16 cellular contexts compared by ENCODE assay signal in the genomic region with DNA sequence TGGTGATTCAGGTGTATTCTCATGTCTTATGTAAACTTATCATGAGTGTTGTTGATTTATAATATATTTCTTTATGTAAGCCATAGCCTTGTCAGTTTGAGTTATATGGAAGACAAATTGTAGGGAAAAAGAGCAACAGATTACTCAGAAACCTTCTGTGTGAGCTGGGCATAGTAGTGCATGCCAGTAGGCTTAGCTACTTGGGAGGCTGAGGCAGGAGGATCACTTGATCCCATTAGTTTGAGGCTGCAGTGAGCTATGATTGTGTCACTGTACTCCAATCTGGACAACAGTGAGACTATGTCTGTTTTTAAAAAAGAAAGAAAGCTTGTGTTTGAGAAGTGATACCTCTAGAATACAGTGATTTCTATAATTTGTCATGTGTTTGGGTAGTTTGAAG. TPM values are rescaled to one million over a fixed set of nuclear protein-coding genes. Genes with fewer than 3 reads are reported as not detected.
DNase-seq lines count a peak whose midpoint lies in the region; ATAC-seq and TF ChIP-seq lines count a peak whose summit lies in the region.
"Had no signal": no experiment of that assay in that cellular context is flagged by ENCODE, and none has a peak within 500 bp of the region (broad histone marks: within the 10 kb centered on the region; RNA-seq: fewer than 3 reads in every experiment).

No MANE protein-coding gene starts in this region.

- TF ChIP-seq CTCF in HCT116 (IDR thresholded peaks at IDR 0.05 in 2 of 3, conservative IDR thresholded peaks at IDR 0.05 in 1 of 3; ENCODE audit: borderline replicate concordance in 1 of 3, insufficient read depth in 1 of 3, low read depth in 2 of 3, low read length in 2 of 3) (no peak), neural progenitor cell (IDR thresholded peaks at IDR 0.05) (no peak)

- ATAC-seq in CD4-positive, CD25-positive, alpha-beta regulatory T cell (ENCODE audit: low read depth in 2 of 2): no peak
- ATAC-seq in HCT116: no peak
- ATAC-seq in HG02884 (IDR thresholded peaks at IDR 0.05; ENCODE audit: unreplicated experiment): no peak
- no peak for ATAC-seq in GM19023 (IDR thresholded peaks at IDR 0.05; ENCODE audit: unreplicated experiment)

- no peaks in the 10 kb centered on the region for H3K27me3 Mint-ChIP-seq in CD4-positive, CD25-positive, alpha-beta regulatory T cell
- no peaks in the 10 kb centered on the region for H3K27me3 Mint-ChIP-seq in neural progenitor cell (ENCODE audit: insufficient read depth, low read depth)

- peaks cover 3% of the 10 kb centered on the region for H3K36me3 ChIP-seq in CD4-positive, CD25-positive, alpha-beta regulatory T cell (ENCODE audit: control insufficient read depth, insufficient read depth, low read length)
- H3K36me3 ChIP-seq in HCT116 (ENCODE audit: control insufficient read depth in 1 of 2, insufficient read depth in 2 of 2, low read length in 2 of 2): peaks cover 3 to 16% of the 10 kb centered on the region in 2 experiments; a peak in 3 of 4 replicates
- H3K36me3 ChIP-seq in SK-N-MC (ENCODE audit: insufficient read depth, low read length): peaks cover 46% of the 10 kb centered on the region
- H3K36me3 ChIP-seq in neural progenitor cell: peaks cover 7% of the 10 kb centered on the region

- H3K27ac ChIP-seq in CD4-positive, CD25-positive, alpha-beta regulatory T cell (ENCODE audit: insufficient read depth, low read length, poor library complexity, severe bottlenecking): peak overlapping the region; percentile 93
- H3K27ac ChIP-seq in HCT116 (ENCODE audit: low read depth, low read length): no peak overlapping the region
- no peak overlapping the region for H3K27ac ChIP-seq in SK-N-MC
- no peak overlapping the region for H3K27ac ChIP-seq in neural progenitor cell
- H3K27ac ChIP-seq: HL-60 had no signal

- H3K9me2 ChIP-seq in HCT116 (ENCODE audit: insufficient read depth): no peaks in the 10 kb centered on the region

- POLR2A ChIA-PET in HCT116 (lab: Charles Lee): no interaction called here

- CTCF ChIA-PET in HCT116 (lab: Charles Lee): no interaction called here

- H3K27me3 ChIP-seq in CD4-positive, CD25-positive, alpha-beta regulatory T cell (ENCODE audit: control insufficient read depth, insufficient read depth, low read length): no peaks in the 10 kb centered on the region
- H3K27me3 ChIP-seq in HCT116 (ENCODE audit: insufficient read depth, low read length): no peaks in the 10 kb centered on the region
- H3K27me3 ChIP-seq in neural progenitor cell: peaks cover 17% of the 10 kb centered on the region
- H3K27me3 ChIP-seq: BE2C had no signal

- peak overlapping the region; percentile 95; the same call in 1 of the 2 replicates for H3K9ac ChIP-seq in HCT116 (ENCODE audit: low read length)
- no peak overlapping the region for H3K9ac ChIP-seq in SK-N-MC (ENCODE audit: insufficient read length)
- H3K9ac ChIP-seq in neural progenitor cell: no peak overlapping the region

- peaks cover 11% of the 10 kb centered on the region for H3F3A ChIP-seq in neural progenitor cell (ENCODE audit: low read depth)

- peak overlapping the region; percentile 87 for H3K4me2 ChIP-seq in HCT116 (ENCODE audit: low read length)
- H3K4me2 ChIP-seq in neural progenitor cell: peak overlapping the region; percentile 93

- TF ChIP-seq POLR2A in HCT116 (IDR thresholded peaks at IDR 0.05; ENCODE audit: borderline replicate concordance, extremely low read depth, insufficient read depth, insufficient read length): no peak

- H2AFZ ChIP-seq in HCT116 (ENCODE audit: low read depth, low read length, poor library complexity, severe bottlenecking) (no peak overlapping the region), neural progenitor cell (replicated peaks) (no peak overlapping the region)

- no peaks in the 10 kb centered on the region for H3K9me3 ChIP-seq in CD4-positive, CD25-positive, alpha-beta regulatory T cell (ENCODE audit: control insufficient read depth in 2 of 2, low read length in 2 of 2)
- no peaks in the 10 kb centered on the region for H3K9me3 ChIP-seq in HCT116 (ENCODE audit: control insufficient read depth in 1 of 2, insufficient read depth in 1 of 2, low read depth in 1 of 2, low read length in 2 of 2)
- H3K9me3 ChIP-seq in SK-N-MC (ENCODE audit: low read depth, low read length): no peaks in the 10 kb centered on the region
- H3K9me3 ChIP-seq in neural progenitor cell (ENCODE audit: low read depth): no peaks in the 10 kb centered on the region
- H3K9me3 ChIP-seq: BE2C had no signal

- peaks cover 13% of the 10 kb centered on the region for H3K36me3 Mint-ChIP-seq in CD4-positive, CD25-positive, alpha-beta regulatory T cell
- H3K36me3 Mint-ChIP-seq in neural progenitor cell: peaks cover 14% of the 10 kb centered on the region

- RAD21 ChIA-PET in HCT116 (lab: Charles Lee; ENCODE audit: low non-redundant PET in 1 of 2, low total read pairs in 2 of 2, uncharacterized antibody in 2 of 2, unreplicated experiment in 2 of 2): no interaction called here

- H3K4me3 Mint-ChIP-seq in CD4-positive, CD25-positive, alpha-beta regulatory T cell: no peak overlapping the region
- H3K4me3 Mint-ChIP-seq in neural progenitor cell: no peak overlapping the region
- H3K4me3 Mint-ChIP-seq: HFFc6 had no signal

- no TSS peak for BruUV-seq in HCT116 (replicated peaks; lab: Mats Ljungman, UMichigan)

- H3K4me1 Mint-ChIP-seq in CD4-positive, CD25-positive, alpha-beta regulatory T cell: peaks cover 22 to 48% (median 45%) of the 10 kb centered on the region in 4 donors
- H3K4me1 Mint-ChIP-seq in neural progenitor cell: peaks cover 28% of the 10 kb centered on the region

- intact Hi-C loops in HCT116 (cut with micrococcal nuclease): no loop called here

- DNase-seq in CD4-positive, CD25-positive, alpha-beta regulatory T cell: no peak
- DNase-seq in HCT116 (ENCODE audit: low read depth, low spot score) (no peak), SK-N-MC (ENCODE audit: low read depth, low spot score) (no peak), neural progenitor cell (ENCODE audit: low spot score) (no peak), DMS79 treated with DMSO at 0.1 percent for 48 hours (lab: John Stamatoyannopoulos, UW) (no peak)
- DNase-seq: activated naive CD4-positive, alpha-beta T cell treated with Interleukin-2 at 50 U/mL for 16 hours; activated T-cell treated with anti-CD3 and anti-CD28 coated beads for 4 hours; BE2C; Calu3; effector memory CD4-positive, alpha-beta T cell; HFFc6; MV-4-11; NCI-H2029 had no signal

- no peak overlapping the region for H3K27ac Mint-ChIP-seq in CD4-positive, CD25-positive, alpha-beta regulatory T cell
- no peak overlapping the region for H3K27ac Mint-ChIP-seq in neural progenitor cell
- H3K27ac Mint-ChIP-seq: HFFc6 had no signal

- no peak for TF ChIP-seq RAD21 in HCT116 (IDR thresholded peaks at IDR 0.05; ENCODE audit: low read depth)

- H3K4me1 ChIP-seq in CD4-positive, CD25-positive, alpha-beta regulatory T cell (ENCODE audit: control insufficient read depth, insufficient read depth, low read length, poor library complexity, severe bottlenecking): peaks cover 62% of the 10 kb centered on the region
- H3K4me1 ChIP-seq in HCT116 (ENCODE audit: control insufficient read depth in 1 of 2, insufficient read depth in 2 of 2, low read length in 2 of 2): peaks cover 11 to 27% of the 10 kb centered on the region in 2 experiments
- H3K4me1 ChIP-seq in neural progenitor cell: peaks cover 18% of the 10 kb centered on the region

- H3K4me3 ChIP-seq in CD4-positive, CD25-positive, alpha-beta regulatory T cell (ENCODE audit: low read depth, low read length): peak overlapping the region; percentile 87
- no peak overlapping the region for H3K4me3 ChIP-seq in HCT116 (replicated peaks in 1 of 2; ENCODE audit: low read depth in 1 of 2, low read length in 2 of 2)
- peak overlapping the region; percentile 93 for H3K4me3 ChIP-seq in SK-N-MC
- H3K4me3 ChIP-seq in neural progenitor cell: peak overlapping the region; percentile 93

- peaks cover 38% of the 10 kb centered on the region for H3K79me2 ChIP-seq in HCT116 (ENCODE audit: insufficient read depth, low read length)
- H3K79me2 ChIP-seq in neural progenitor cell (ENCODE audit: low read depth): peaks cover 42% of the 10 kb centered on the region

- H4K20me1 ChIP-seq in HCT116 (ENCODE audit: insufficient read depth) (no peaks in the 10 kb centered on the region), neural progenitor cell (ENCODE audit: low read depth) (peaks cover 4% of the 10 kb centered on the region)

- peaks cover 0 to 2% (median 0%) of the 10 kb centered on the region in 7 donors for H3K9me3 Mint-ChIP-seq in CD4-positive, CD25-positive, alpha-beta regulatory T cell
- H3K9me3 Mint-ChIP-seq in neural progenitor cell: no peaks in the 10 kb centered on the region
- H3K9me3 Mint-ChIP-seq: HFFc6 had no signal

TF ChIP-seq in HCT116, 20 proteins besides CTCF, POLR2A, EP300 and RAD21 (continues in another document):
- TF ChIP-seq, protein P1, sequence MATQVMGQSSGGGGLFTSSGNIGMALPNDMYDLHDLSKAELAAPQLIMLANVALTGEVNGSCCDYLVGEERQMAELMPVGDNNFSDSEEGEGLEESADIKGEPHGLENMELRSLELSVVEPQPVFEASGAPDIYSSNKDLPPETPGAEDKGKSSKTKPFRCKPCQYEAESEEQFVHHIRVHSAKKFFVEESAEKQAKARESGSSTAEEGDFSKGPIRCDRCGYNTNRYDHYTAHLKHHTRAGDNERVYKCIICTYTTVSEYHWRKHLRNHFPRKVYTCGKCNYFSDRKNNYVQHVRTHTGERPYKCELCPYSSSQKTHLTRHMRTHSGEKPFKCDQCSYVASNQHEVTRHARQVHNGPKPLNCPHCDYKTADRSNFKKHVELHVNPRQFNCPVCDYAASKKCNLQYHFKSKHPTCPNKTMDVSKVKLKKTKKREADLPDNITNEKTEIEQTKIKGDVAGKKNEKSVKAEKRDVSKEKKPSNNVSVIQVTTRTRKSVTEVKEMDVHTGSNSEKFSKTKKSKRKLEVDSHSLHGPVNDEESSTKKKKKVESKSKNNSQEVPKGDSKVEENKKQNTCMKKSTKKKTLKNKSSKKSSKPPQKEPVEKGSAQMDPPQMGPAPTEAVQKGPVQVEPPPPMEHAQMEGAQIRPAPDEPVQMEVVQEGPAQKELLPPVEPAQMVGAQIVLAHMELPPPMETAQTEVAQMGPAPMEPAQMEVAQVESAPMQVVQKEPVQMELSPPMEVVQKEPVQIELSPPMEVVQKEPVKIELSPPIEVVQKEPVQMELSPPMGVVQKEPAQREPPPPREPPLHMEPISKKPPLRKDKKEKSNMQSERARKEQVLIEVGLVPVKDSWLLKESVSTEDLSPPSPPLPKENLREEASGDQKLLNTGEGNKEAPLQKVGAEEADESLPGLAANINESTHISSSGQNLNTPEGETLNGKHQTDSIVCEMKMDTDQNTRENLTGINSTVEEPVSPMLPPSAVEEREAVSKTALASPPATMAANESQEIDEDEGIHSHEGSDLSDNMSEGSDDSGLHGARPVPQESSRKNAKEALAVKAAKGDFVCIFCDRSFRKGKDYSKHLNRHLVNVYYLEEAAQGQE (IDR thresholded peaks at IDR 0.05; ENCODE audit: low read depth): no peak
- TF ChIP-seq EGR1 (IDR thresholded peaks at IDR 0.05; ENCODE audit: low read depth) (no peak), ZNF274 (IDR thresholded peaks at IDR 0.05; ENCODE audit: low read depth, low read length) (no peak), SRF (IDR thresholded peaks at IDR 0.05; ENCODE audit: low read depth) (no peak)

RNA-seq across cellular contexts. Expression of a gene that starts 2.2 kb away (rescaled TPM):
- 66.3 TPM for total RNA-seq in CD4-positive, CD25-positive, alpha-beta regulatory T cell
- 10 to 100 TPM; 13.3 to 27.4 (median 21.4) TPM for polyA plus RNA-seq in CD4-positive, CD25-positive, alpha-beta regulatory T cell
- total RNA-seq in HCT116 (2021; ENCODE audit: unreplicated experiment) (5.7 TPM), neural progenitor cell (ENCODE audit: low replicate concordance) (3.6 and 12.3 TPM in 2 replicates)
- polyA plus RNA-seq in HCT116 (2012): 1.4 and 2.8 TPM in 2 replicates

Comparison
In these comparisons a context has a peak if more than half of its experiments do, and no peak if none do; other contexts are left out.
1. H3K4me3 ChIP-seq: peak in CD4-positive, CD25-positive, alpha-beta regulatory T cell (single experiment), SK-N-MC (single experiment) and neural progenitor cell (single experiment); none in HCT116 (0 of 2).